Comparison of ENCODE assay signal across 34 cellular contexts in genomic region chr2:108148555-108148954, GRCh38.
"Had no signal": no experiment of that assay in that cellular context is flagged by ENCODE, and none has a peak within 500 bp of the region (broad histone marks: within the 10 kb centered on the region; RNA-seq: fewer than 3 reads in every experiment).

No MANE protein-coding gene starts in this region.

- H3K9me3 ChIP-seq: adrenal gland, body of pancreas, breast epithelium had no signal

- DNase-seq: activated B cell treated with CpG ODN at 0.5 μM for 24 hours; activated CD4-positive, alpha-beta memory T cell treated with anti-CD3 and anti-CD28 coated beads for 36 hours; activated CD4-positive, alpha-beta T cell treated with anti-CD3 and anti-CD28 coated beads for 4 hours; activated CD4-positive, alpha-beta T cell treated with anti-CD3 and anti-CD28 coated beads, Interleukin-2, amount 10 ng/mL, durations not matched to agents 24 days and 14 days; activated CD4-positive, alpha-beta T cell treated with anti-CD3 and anti-CD28 coated beads, Interleukin-2, amount 50 U/mL, for 1 hour; activated CD4-positive, alpha-beta T cell treated with anti-CD3 and anti-CD28 coated beads, Interleukin-2, amount 50 U/mL, for 4 hours; activated CD4-positive, CD25-positive, alpha-beta regulatory T cell treated with anti-CD3 and anti-CD28 coated beads, Interleukin-2, amount 50 U/mL, for 72 hours; activated CD8-positive, alpha-beta memory T cell treated with anti-CD3 and anti-CD28 coated beads, Interleukin-2, amount 50 U/mL, for 4 hours; activated CD8-positive, alpha-beta T cell treated with anti-CD3 and anti-CD28 coated beads for 36 hours; activated effector memory CD4-positive, alpha-beta T cell treated with anti-CD3 and anti-CD28 coated beads, Interleukin-2, amount 50 U/mL, for 16 hours; activated gamma-delta T cell treated with Interleukin-2 at 50 U/mL for 16 hours; activated naive CD4-positive, alpha-beta T cell; activated naive CD4-positive, alpha-beta T cell treated with anti-CD3 and anti-CD28 coated beads for 36 hours; activated naive CD4-positive, alpha-beta T cell treated with anti-CD3 and anti-CD28 coated beads, Interleukin-2, amount 50 U/mL, for 16 hours; activated naive CD8-positive, alpha-beta T cell treated with anti-CD3 and anti-CD28 coated beads for 36 hours; activated T-cell treated with anti-CD3 and anti-CD28 coated beads for 4 hours; activated T-cell treated with anti-CD3 and anti-CD28 coated beads, Interleukin-2, amount 50 U/mL, for 1 hour; activated T-cell treated with anti-CD3 and anti-CD28 coated beads, Interleukin-2, amount 50 U/mL, for 4 hours; activated T-cell treated with anti-CD3 and anti-CD28 coated beads, Interleukin-2, amount 50 U/mL, for 72 hours; adrenal gland; amniotic stem cell; aorta; body of pancreas; brain microvascular endothelial cell; central memory CD4-positive, alpha-beta T cell; T-helper 1 cell; T-helper 2 cell; T-helper 9 cell had no signal

- FAIRE-seq: astrocyte, TTC549 had no signal

- H3K27me3 ChIP-seq: adrenal gland, body of pancreas, brain microvascular endothelial cell, breast epithelium had no signal

- ATAC-seq: activated CD8-positive, alpha-beta T cell treated with anti-CD3 and anti-CD28 coated beads for 36 hours; activated naive CD4-positive, alpha-beta T cell treated with anti-CD3 and anti-CD28 coated beads, Interleukin-2, amount 50 U/mL, for 72 hours; activated T-cell treated with anti-CD3 and anti-CD28 coated beads, Interleukin-2, amount 50 U/mL, for 4 hours; activated T-cell treated with anti-CD3 and anti-CD28 coated beads, Interleukin-2, amount 50 U/mL, for 72 hours; activated T-helper 17 cell treated with anti-CD3 and anti-CD28 coated beads, Interleukin-2, amount 50 U/mL, for 72 hours; body of pancreas had no signal

- H3K4me1 ChIP-seq: adrenal gland, body of pancreas, breast epithelium had no signal

- H3K4me3 ChIP-seq: adrenal gland, body of pancreas, breast epithelium had no signal

- H3K27ac ChIP-seq: adrenal gland, body of pancreas, brain microvascular endothelial cell, breast epithelium, VCaP had no signal

- H3K36me3 ChIP-seq: adrenal gland, brain microvascular endothelial cell, breast epithelium had no signal
